Comparison of ENCODE assay signal across 24 cellular contexts in the genomic region with DNA sequence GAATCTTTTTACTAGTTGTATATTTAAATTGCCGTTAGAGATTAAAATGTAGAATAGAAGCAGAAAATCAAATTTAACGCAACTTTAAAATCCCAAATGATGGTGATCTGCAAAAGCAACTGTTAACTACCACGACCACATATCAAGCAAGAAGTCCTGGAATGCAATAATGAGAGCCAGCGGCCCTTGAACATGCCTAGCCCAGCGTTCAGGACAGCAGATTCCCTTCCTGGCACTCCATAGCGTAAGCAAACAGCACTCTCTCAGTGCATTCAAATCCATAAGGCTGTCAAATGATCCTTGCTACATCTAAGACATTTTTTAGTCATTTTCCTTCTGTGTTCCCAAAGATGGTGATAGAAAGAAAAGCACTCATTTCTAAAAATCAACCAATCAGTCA. TPM values are rescaled to one million over a fixed set of nuclear protein-coding genes. Genes with fewer than 3 reads are reported as not detected.
DNase-seq lines count a peak whose midpoint lies in the region; ATAC-seq and TF ChIP-seq lines count a peak whose summit lies in the region.
"Had no signal": no experiment of that assay in that cellular context is flagged by ENCODE, and none has a peak within 500 bp of the region (broad histone marks: within the 10 kb centered on the region; RNA-seq: fewer than 3 reads in every experiment).

No MANE protein-coding gene starts in this region.

- H3K4me1 Mint-ChIP-seq in dendritic cell treated with granulocyte-macrophage colony-stimulating factor and Interleukin-4, amounts not matched to agents 40 ng/mL and 50 ng/mL, for 4 days (ENCODE audit: low read depth) = peaks cover 74% of the 10 kb centered on the region
- peaks cover 26% of the 10 kb centered on the region for H3K4me1 Mint-ChIP-seq in WTC11
- H3K4me1 Mint-ChIP-seq in activated naive CD8-positive, alpha-beta T cell treated with anti-CD3 and anti-CD28 coated beads for 36 hours = peaks cover 5% of the 10 kb centered on the region

- no peaks in the 10 kb centered on the region for H3K9me3 Mint-ChIP-seq in dendritic cell treated with granulocyte-macrophage colony-stimulating factor and Interleukin-4, amounts not matched to agents 40 ng/mL and 50 ng/mL, for 4 days
- no peaks in the 10 kb centered on the region for H3K9me3 Mint-ChIP-seq in WTC11
- peaks cover 2% of the 10 kb centered on the region for H3K9me3 Mint-ChIP-seq in activated naive CD8-positive, alpha-beta T cell treated with anti-CD3 and anti-CD28 coated beads for 36 hours

- WGBS in right lobe of liver (ENCODE audit: insufficient coverage, low coverage, low lambda C conversion rate, missing lambda C conversion rate) = 53% methylated on average over 6 of the region's 6 CpGs
- 76 to 78% methylated on average over 6 of the region's 6 CpGs for WGBS in sigmoid colon, 2 donors

- TF ChIP-seq CTCF in right lobe of liver (IDR thresholded peaks at IDR 0.05) (no peak), sigmoid colon (IDR thresholded peaks at IDR 0.05) (no peak), WTC11 (IDR thresholded peaks at IDR 0.05) (no peak)

- no peak for DNase-seq in right lobe of liver
- DNase-seq in sigmoid colon = no peak
- DNase-seq in WTC11 (ENCODE audit: low spot score) = no peak
- DNase-seq in activated naive CD8-positive, alpha-beta T cell treated with anti-CD3 and anti-CD28 coated beads for 36 hours = no peak
- DNase-seq: 8988T; ACHN; CD4-positive, alpha-beta T cell; IMR-90; KG1; MG63; NCI-H1105 treated with DMSO at 0.1 percent for 48 hours; NCI-H146; NCI-H1930; NCI-H446; NCI-H524 treated with DMSO at 0.1 percent for 48 hours; NCI-H774; PC-9 had no signal

- POLR2A ChIA-PET in WTC11 (lab: Charles Lee) = no interaction called here

- H3K36me3 ChIP-seq in BLaER1 (peaks cover 93% of the 10 kb centered on the region), right lobe of liver (peaks cover 0 to 15% (median 1%) of the 10 kb centered on the region in 4 donors), sigmoid colon (peaks cover 0 to 35% (median 11%) of the 10 kb centered on the region in 4 donors)
- H3K36me3 ChIP-seq: MG63, SJSA1 had no signal

- peak overlapping the region; percentile 32; the same call in 1 of the 2 replicates for H3K4me2 ChIP-seq in BLaER1
- H3K4me2 ChIP-seq: PC-9 had no signal

- H3K27me3 Mint-ChIP-seq in dendritic cell treated with granulocyte-macrophage colony-stimulating factor and Interleukin-4, amounts not matched to agents 40 ng/mL and 50 ng/mL, for 4 days = peaks cover 17% of the 10 kb centered on the region
- no peaks in the 10 kb centered on the region; the same call in 1 of the 2 replicates for H3K27me3 Mint-ChIP-seq in WTC11 (ENCODE audit: low read depth)
- H3K27me3 Mint-ChIP-seq in activated naive CD8-positive, alpha-beta T cell treated with anti-CD3 and anti-CD28 coated beads for 36 hours = peaks cover 23% of the 10 kb centered on the region
- H3K27me3 Mint-ChIP-seq: CD4-positive, alpha-beta T cell had no signal

- H3K4me3 ChIP-seq in BLaER1 = no peak overlapping the region
- H3K4me3 ChIP-seq in right lobe of liver = no peak overlapping the region
- no peak overlapping the region for H3K4me3 ChIP-seq in sigmoid colon
- H3K4me3 ChIP-seq: MG63, PC-9, SJSA1 had no signal

- no peak overlapping the region for H3K9ac ChIP-seq in BLaER1

- H3K27me3 ChIP-seq in BLaER1 = no peaks in the 10 kb centered on the region
- H3K27me3 ChIP-seq in right lobe of liver = no peaks in the 10 kb centered on the region
- H3K27me3 ChIP-seq in sigmoid colon = no peaks in the 10 kb centered on the region
- H3K27me3 ChIP-seq: MG63, SJSA1 had no signal

- peaks cover 86% of the 10 kb centered on the region for H4K20me1 ChIP-seq in BLaER1

- no peak overlapping the region for H3K4me3 Mint-ChIP-seq in dendritic cell treated with granulocyte-macrophage colony-stimulating factor and Interleukin-4, amounts not matched to agents 40 ng/mL and 50 ng/mL, for 4 days
- H3K4me3 Mint-ChIP-seq in WTC11 = no peak overlapping the region
- H3K4me3 Mint-ChIP-seq in activated naive CD8-positive, alpha-beta T cell treated with anti-CD3 and anti-CD28 coated beads for 36 hours = no peak overlapping the region
- H3K4me3 Mint-ChIP-seq: CD4-positive, alpha-beta T cell had no signal

- CTCF ChIA-PET in WTC11 (lab: Charles Lee) = no interaction called here

- TF ChIP-seq POLR2A in right lobe of liver (IDR thresholded peaks at IDR 0.05) = no peak
- TF ChIP-seq POLR2A in sigmoid colon (IDR thresholded peaks at IDR 0.05) = no peak

- peak overlapping the region; percentile 25 for H3K27ac Mint-ChIP-seq in dendritic cell treated with granulocyte-macrophage colony-stimulating factor and Interleukin-4, amounts not matched to agents 40 ng/mL and 50 ng/mL, for 4 days
- no peak overlapping the region; the same call in 1 of the 2 replicates for H3K27ac Mint-ChIP-seq in WTC11
- no peak overlapping the region for H3K27ac Mint-ChIP-seq in activated naive CD8-positive, alpha-beta T cell treated with anti-CD3 and anti-CD28 coated beads for 36 hours
- H3K27ac Mint-ChIP-seq: CD4-positive, alpha-beta T cell had no signal

- peaks cover 82% of the 10 kb centered on the region for H3K4me1 ChIP-seq in BLaER1
- peaks cover 0 to 25% (median 2%) of the 10 kb centered on the region in 4 donors for H3K4me1 ChIP-seq in right lobe of liver
- H3K4me1 ChIP-seq in sigmoid colon = peaks cover 0 to 26% (median 7%) of the 10 kb centered on the region in 4 donors
- H3K4me1 ChIP-seq: SJSA1 had no signal

- peaks cover 35% of the 10 kb centered on the region for H3K36me3 Mint-ChIP-seq in dendritic cell treated with granulocyte-macrophage colony-stimulating factor and Interleukin-4, amounts not matched to agents 40 ng/mL and 50 ng/mL, for 4 days (ENCODE audit: low read depth)
- H3K36me3 Mint-ChIP-seq in WTC11 = peaks cover 5% of the 10 kb centered on the region; the same call in 1 of the 2 replicates
- no peaks in the 10 kb centered on the region for H3K36me3 Mint-ChIP-seq in activated naive CD8-positive, alpha-beta T cell treated with anti-CD3 and anti-CD28 coated beads for 36 hours

- peak in 1 of 4 donors; percentile 20 for ATAC-seq in right lobe of liver
- no peak for ATAC-seq in WTC11
- no peak for ATAC-seq in HG03378 (IDR thresholded peaks at IDR 0.05; ENCODE audit: unreplicated experiment)
- ATAC-seq in GM21717 (IDR thresholded peaks at IDR 0.05; ENCODE audit: unreplicated experiment) = no peak
- ATAC-seq: Right ventricle myocardium inferior had no signal

- no peak for TF ChIP-seq EP300 in sigmoid colon (IDR thresholded peaks at IDR 0.05)

- intact Hi-C loops in dendritic cell treated with granulocyte-macrophage colony-stimulating factor and Interleukin-4, amounts not matched to agents 40 ng/mL and 50 ng/mL, for 4 days (cut with micrococcal nuclease) = loop anchor here (10.0 kb wide), 1 partner anchor 100 kb away; no protein-coding TSS in a partner anchor
- intact Hi-C loops in right lobe of liver (cut with DNase I) = no loop called here
- intact Hi-C loops in sigmoid colon (cut with DNase I) = no loop called here

- H3K9me3 ChIP-seq in BLaER1 (peaks cover 15% of the 10 kb centered on the region; the same call in 1 of the 2 replicates), right lobe of liver (no peaks in the 10 kb centered on the region), sigmoid colon (no peaks in the 10 kb centered on the region)
- H3K9me3 ChIP-seq: MG63, SJSA1 had no signal

- no peak overlapping the region for H3K27ac ChIP-seq in BLaER1
- H3K27ac ChIP-seq in right lobe of liver = peak overlapping the region in 2 of 3 donors; percentile 6 to 40
- H3K27ac ChIP-seq in sigmoid colon = peak overlapping the region in 3 of 4 donors; percentile 15 to 72 (median 37)
- H3K27ac ChIP-seq: PC-9, SJSA1 had no signal

TF ChIP-seq in WTC11, 78 proteins besides CTCF, POLR2A, EP300 and RAD21:
- TF ChIP-seq, protein P1, sequence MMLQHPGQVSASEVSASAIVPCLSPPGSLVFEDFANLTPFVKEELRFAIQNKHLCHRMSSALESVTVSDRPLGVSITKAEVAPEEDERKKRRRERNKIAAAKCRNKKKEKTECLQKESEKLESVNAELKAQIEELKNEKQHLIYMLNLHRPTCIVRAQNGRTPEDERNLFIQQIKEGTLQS (CRISPR knock-in tag; conservative IDR thresholded peaks at IDR 0.05) = no peak
- TF ChIP-seq ZNF512 (CRISPR knock-in tag; IDR thresholded peaks at IDR 0.05; ENCODE audit: borderline replicate concordance) (no peak), CBFB (CRISPR knock-in tag; IDR thresholded peaks at IDR 0.05; ENCODE audit: low read depth) (no peak)
- TF ChIP-seq, protein P2, sequence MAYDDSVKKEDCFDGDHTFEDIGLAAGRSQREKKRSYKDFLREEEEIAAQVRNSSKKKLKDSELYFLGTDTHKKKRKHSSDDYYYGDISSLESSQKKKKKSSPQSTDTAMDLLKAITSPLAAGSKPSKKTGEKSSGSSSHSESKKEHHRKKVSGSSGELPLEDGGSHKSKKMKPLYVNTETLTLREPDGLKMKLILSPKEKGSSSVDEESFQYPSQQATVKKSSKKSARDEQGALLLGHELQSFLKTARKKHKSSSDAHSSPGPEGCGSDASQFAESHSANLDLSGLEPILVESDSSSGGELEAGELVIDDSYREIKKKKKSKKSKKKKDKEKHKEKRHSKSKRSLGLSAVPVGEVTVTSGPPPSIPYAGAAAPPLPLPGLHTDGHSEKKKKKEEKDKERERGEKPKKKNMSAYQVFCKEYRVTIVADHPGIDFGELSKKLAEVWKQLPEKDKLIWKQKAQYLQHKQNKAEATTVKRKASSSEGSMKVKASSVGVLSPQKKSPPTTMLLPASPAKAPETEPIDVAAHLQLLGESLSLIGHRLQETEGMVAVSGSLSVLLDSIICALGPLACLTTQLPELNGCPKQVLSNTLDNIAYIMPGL (CRISPR knock-in tag; IDR thresholded peaks at IDR 0.05) = no peak

RNA-seq across cellular contexts. Expression of gene CHST15, which starts 48.2 kb away (rescaled TPM):
- total RNA-seq in right lobe of liver = 10 to 100 TPM in 5 of 6 experiments, 1 to 10 TPM in 1; 9.2 to 25.8 (median 11.8) TPM
- total RNA-seq in sigmoid colon = 10 to 100 TPM; 29.9 to 57.9 (median 43.8) TPM
- polyA plus RNA-seq in sigmoid colon = 1 to 10 TPM; 2.4 to 8.7 (median 3.5) TPM
- total RNA-seq in WTC11 (2021) = 7.9 to 10.7 TPM (median 9.1 TPM) in 3 replicates
- total RNA-seq in activated naive CD8-positive, alpha-beta T cell treated with anti-CD3 and anti-CD28 coated beads for 36 hours = under 1 TPM; 0.12 to 0.25 TPM
- total RNA-seq: G401 had no signal
